Comparison of ENCODE assay signal across 26 cellular contexts in genomic region chr20:7387638-7388193, GRCh38.
"Had no signal": no experiment of that assay in that cellular context is flagged by ENCODE, and none has a peak within 500 bp of the region (broad histone marks: within the 10 kb centered on the region; RNA-seq: fewer than 3 reads in every experiment).

No MANE protein-coding gene starts in this region.

- H3K4me3 ChIP-seq: cardiac muscle cell, SJSA1 had no signal

- H3K27ac ChIP-seq: cardiac muscle cell, SJSA1 had no signal

- H3K4me1 ChIP-seq: SJSA1 had no signal

- DNase-seq: activated CD4-positive, alpha-beta T cell treated with anti-CD3 and anti-CD28 coated beads for 4 hours; activated CD4-positive, alpha-beta T cell treated with anti-CD3 and anti-CD28 coated beads, Interleukin-2, amount 50 U/mL, for 4 hours; activated CD8-positive, alpha-beta memory T cell treated with anti-CD3 and anti-CD28 coated beads, Interleukin-2, amount 10 ng/mL, durations not matched to agents 7 days and 5 days; activated CD8-positive, alpha-beta T cell treated with anti-CD3 and anti-CD28 coated beads, Interleukin-2, amount 10 ng/mL, durations not matched to agents 7 days and 5 days; activated effector memory CD4-positive, alpha-beta T cell treated with anti-CD3 and anti-CD28 coated beads, Interleukin-2, amount 50 U/mL, for 16 hours; activated naive CD4-positive, alpha-beta T cell treated with Interleukin-2 at 50 U/mL for 16 hours; activated naive CD8-positive, alpha-beta T cell treated with anti-CD3 and anti-CD28 coated beads, Interleukin-2, amount 50 U/mL, for 24 hours; activated T-cell treated with anti-CD3 and anti-CD28 coated beads, Interleukin-2, amount 50 U/mL, for 24 hours; amniotic stem cell; Kasumi-1; KBM-7; NCI-H1048; NCI-H1694; NCI-H2081; NCI-H2227 treated with DMSO at 0.1 percent for 48 hours; NCI-H446 treated with DMSO at 0.1 percent for 48 hours; NCI-H524 treated with DMSO at 0.1 percent for 48 hours; PC-3; SHP77 had no signal

- H3K9me3 ChIP-seq: SJSA1 had no signal

- ATAC-seq: activated CD4-positive, CD25-positive, alpha-beta regulatory T cell treated with anti-CD3 and anti-CD28 coated beads, Interleukin-2, amount 50 U/mL, for 24 hours; activated CD8-positive, alpha-beta memory T cell treated with anti-CD3 and anti-CD28 coated beads, Interleukin-2, amount 10 ng/mL, durations not matched to agents 7 days and 5 days; activated CD8-positive, alpha-beta T cell treated with anti-CD3 and anti-CD28 coated beads, Interleukin-2, amount 10 ng/mL, durations not matched to agents 7 days and 5 days; activated naive CD4-positive, alpha-beta T cell treated with anti-CD3 and anti-CD28 coated beads, Interleukin-2, amount 50 U/mL, for 72 hours; activated naive CD8-positive, alpha-beta T cell treated with anti-CD3 and anti-CD28 coated beads, Interleukin-2, amount 50 U/mL, for 24 hours; PC-3; SK-N-SH treated with all-trans-retinoic acid at 6 μM for 48 hours had no signal

- H3K36me3 ChIP-seq: cardiac muscle cell, SJSA1 had no signal

- H3K27me3 ChIP-seq: cardiac muscle cell, SJSA1 had no signal

- FAIRE-seq: astrocyte, RCC 7860 had no signal
